ENCODE assay signal across 31 cellular contexts in genomic region chr10:96648297-96648696, GRCh38.
DNase-seq lines count a peak whose midpoint lies in the region; ATAC-seq, FAIRE-seq and TF ChIP-seq lines count a peak whose summit lies in the region.
"Had no signal": no experiment of that assay in that cellular context is flagged by ENCODE, and none has a peak within 500 bp of the region (broad histone marks: within the 10 kb centered on the region; RNA-seq: fewer than 3 reads in every experiment).

No MANE protein-coding gene starts in this region.

- no peak overlapping the region for H2BK5ac ChIP-seq in neuronal stem cell (ENCODE audit: low read length)

- H4K8ac ChIP-seq in neuronal stem cell (ENCODE audit: low read depth, low read length), result no peak overlapping the region

- no peak for TF ChIP-seq POLR2A in GM12892 (IDR thresholded peaks at IDR 0.05; ENCODE audit: low read depth, low read length)

- no peak overlapping the region for H3K4me3 Mint-ChIP-seq in CD14-positive monocyte
- no peak overlapping the region for H3K4me3 Mint-ChIP-seq in effector memory CD8-positive, alpha-beta T cell
- no peak overlapping the region for H3K4me3 Mint-ChIP-seq in T-cell
- H3K4me3 Mint-ChIP-seq: activated CD4-positive, alpha-beta T cell treated with anti-CD3 and anti-CD28 coated beads, Interleukin-2, amount 10 ng/mL, durations not matched to agents 7 days and 5 days; brain; CD4-positive, CD25-positive, alpha-beta regulatory T cell; neural progenitor cell had no signal

- no CpG with 5 or more reads among the region's 6 CpGs for WGBS in neuronal stem cell (ENCODE audit: extremely low coverage in 2 of 2, insufficient read length in 2 of 2, insufficient replicate concordance in 1 of 2), 2 donors

- peak overlapping the region; percentile 67 for H2AK5ac ChIP-seq in neuronal stem cell (ENCODE audit: low read depth, low read length)

- peaks cover 80 to 92% of the 10 kb centered on the region in 2 donors for H3K36me3 Mint-ChIP-seq in CD14-positive monocyte
- H3K36me3 Mint-ChIP-seq in effector memory CD8-positive, alpha-beta T cell (ENCODE audit: insufficient read depth), result peaks cover 47% of the 10 kb centered on the region
- no peaks in the 10 kb centered on the region for H3K36me3 Mint-ChIP-seq in T-cell
- H3K36me3 Mint-ChIP-seq: brain; CD4-positive, CD25-positive, alpha-beta regulatory T cell; neural progenitor cell had no signal

- peak; percentile 74 for FAIRE-seq in GM12892 (lab: Jason Lieb, UNC)
- FAIRE-seq: D721Med, K562 had no signal

- no peak overlapping the region for H3K4me2 ChIP-seq in neuronal stem cell (ENCODE audit: insufficient read depth, low read length, poor library complexity, severe bottlenecking)
- H3K4me2 ChIP-seq: neural progenitor cell had no signal

- H3K18ac ChIP-seq in neuronal stem cell (ENCODE audit: low read length), result peak overlapping the region; percentile 62

- no peak for TF ChIP-seq CTCF in CD14-positive monocyte (IDR thresholded peaks at IDR 0.05)

- no peak overlapping the region for H3K14ac ChIP-seq in neuronal stem cell (ENCODE audit: low read length)

- H2BK12ac ChIP-seq in neuronal stem cell (ENCODE audit: low read length), result no peak overlapping the region

- ATAC-seq in effector memory CD8-positive, alpha-beta T cell (replicated peaks), result no peak
- ATAC-seq in GM21529 (IDR thresholded peaks at IDR 0.05; ENCODE audit: unreplicated experiment) (no peak), T-cell (replicated peaks in 1 of 4) (no peak)
- ATAC-seq: heart left ventricle, K562, sciatic nerve had no signal

- H3K9me3 ChIP-seq in neuronal stem cell (replicated peaks in 1 of 2; ENCODE audit: control insufficient read depth in 2 of 2, insufficient read depth in 1 of 2, low read depth in 1 of 2, low read length in 2 of 2), result no peaks in the 10 kb centered on the region
- H3K9me3 ChIP-seq: heart left ventricle, thoracic aorta, vagina had no signal

- no peak overlapping the region for H4K91ac ChIP-seq in neuronal stem cell (ENCODE audit: low read depth, low read length, poor library complexity)

- DNase-seq in CD14-positive monocyte (ENCODE audit: low spot score), result peak; percentile 58
- DNase-seq in GM12892 (ENCODE audit: insufficient read length), result no peak
- no peak for DNase-seq in effector memory CD8-positive, alpha-beta T cell
- no peak for DNase-seq in neuronal stem cell (ENCODE audit: low spot score)
- DNase-seq in T-cell, result no peak
- no peak for DNase-seq in iPS-NIHi7 (ENCODE audit: extremely low spot score)
- no peak for DNase-seq in activated CD4-positive, alpha-beta T cell treated with anti-CD3 and anti-CD28 coated beads, Interleukin-2, amount 50 U/mL, for 4 hours
- DNase-seq: activated CD4-positive, alpha-beta T cell treated with anti-CD3 and anti-CD28 coated beads, Interleukin-2, amount 10 ng/mL, durations not matched to agents 7 days and 5 days; CD4-positive, CD25-positive, alpha-beta regulatory T cell; effector memory CD4-positive, alpha-beta T cell; EL; erythroblast; heart left ventricle; mammary epithelial cell; NCI-H1105; NCI-H1930; NCI-H526; NK-92 treated with Interleukin-12 subunit alpha and Interleukin-12 subunit beta, amount 100 ng/mL, for 24 hours; Right ventricle myocardium superior; stimulated activated CD4-positive, alpha-beta T cell treated with anti-CD3 and anti-CD28 coated beads, Interleukin-4, amount 100 ng/mL, for 4 hours; stimulated activated naive CD4-positive, alpha-beta T cell treated with Interleukin-2 at 50 U/mL for 16 hours; T1000 had no signal

- H3K9ac ChIP-seq in neuronal stem cell (ENCODE audit: low read depth, low read length, poor library complexity), result peak overlapping the region; percentile 73
- H3K9ac ChIP-seq: neural progenitor cell had no signal

- no peaks in the 10 kb centered on the region for H3K9me3 Mint-ChIP-seq in CD14-positive monocyte
- H3K9me3 Mint-ChIP-seq in effector memory CD8-positive, alpha-beta T cell, result no peaks in the 10 kb centered on the region
- H3K9me3 Mint-ChIP-seq in T-cell, result no peaks in the 10 kb centered on the region
- H3K9me3 Mint-ChIP-seq: activated CD4-positive, alpha-beta T cell treated with anti-CD3 and anti-CD28 coated beads, Interleukin-2, amount 10 ng/mL, durations not matched to agents 7 days and 5 days; brain; CD4-positive, CD25-positive, alpha-beta regulatory T cell; neural progenitor cell had no signal

- H2BK120ac ChIP-seq in neuronal stem cell (ENCODE audit: low read depth, low read length), result no peak overlapping the region

- H3K4me3 ChIP-seq in neuronal stem cell (ENCODE audit: low read length in 2 of 2), result peak overlapping the region in 1 of 2 donors; percentile 59
- H3K4me3 ChIP-seq: heart left ventricle, K562, neural progenitor cell, thoracic aorta, vagina had no signal

- H3K27ac Mint-ChIP-seq in CD14-positive monocyte (peak overlapping the region; percentile 97 to 99 (median 98)), T-cell (no peak overlapping the region)
- H3K27ac Mint-ChIP-seq in effector memory CD8-positive, alpha-beta T cell, result peak overlapping the region; percentile 13 to 95
- H3K27ac Mint-ChIP-seq: activated CD4-positive, alpha-beta T cell treated with anti-CD3 and anti-CD28 coated beads, Interleukin-2, amount 10 ng/mL, durations not matched to agents 7 days and 5 days; brain; neural progenitor cell; progenitor cell of endocrine pancreas had no signal

- intact Hi-C loops in CD14-positive monocyte (cut with micrococcal nuclease), result loop anchor here in 1 of 2 donors (5.0 to 10.0 kb wide), 2 partner anchors 69 to 97 kb away; no protein-coding TSS in a partner anchor

- H2AFZ ChIP-seq in neuronal stem cell (ENCODE audit: low read length), result no peak overlapping the region
- H2AFZ ChIP-seq: neural progenitor cell had no signal

- H3K4me1 ChIP-seq in neuronal stem cell (ENCODE audit: control insufficient read depth in 2 of 2, insufficient read depth in 1 of 2, low read depth in 1 of 2, low read length in 2 of 2), result no peaks in the 10 kb centered on the region
- H3K4me1 ChIP-seq: vagina had no signal

- H3K4me1 Mint-ChIP-seq in CD14-positive monocyte (peaks cover 77% of the 10 kb centered on the region), T-cell (peaks cover 22 to 43% (median 30%) of the 10 kb centered on the region in 3 donors)
- H3K4me1 Mint-ChIP-seq in effector memory CD8-positive, alpha-beta T cell (ENCODE audit: low read depth in 2 of 2), result peaks cover 43 to 44% of the 10 kb centered on the region in 2 donors
- H3K4me1 Mint-ChIP-seq: brain, neural progenitor cell had no signal

- no peak overlapping the region for H3K4ac ChIP-seq in neuronal stem cell (ENCODE audit: low read length)

- H3K23ac ChIP-seq in neuronal stem cell (ENCODE audit: low read depth, low read length, poor library complexity), result peak overlapping the region; percentile 77

- CTCF ChIA-PET in T-cell (lab: Charles Lee), result no interaction called here

- H3K27me3 Mint-ChIP-seq in CD14-positive monocyte (ENCODE audit: low read depth in 3 of 3) (peaks cover 0 to 3% (median 0%) of the 10 kb centered on the region in 3 donors), T-cell (no peaks in the 10 kb centered on the region)
- no peaks in the 10 kb centered on the region for H3K27me3 Mint-ChIP-seq in effector memory CD8-positive, alpha-beta T cell
- H3K27me3 Mint-ChIP-seq: activated CD4-positive, alpha-beta T cell treated with anti-CD3 and anti-CD28 coated beads, Interleukin-2, amount 10 ng/mL, durations not matched to agents 7 days and 5 days; CD4-positive, CD25-positive, alpha-beta regulatory T cell; progenitor cell of endocrine pancreas had no signal

- no peak overlapping the region for H3K27ac ChIP-seq in neuronal stem cell (replicated peaks; ENCODE audit: low read length)
- H3K27ac ChIP-seq: neural progenitor cell, thoracic aorta, vagina had no signal

- H2BK15ac ChIP-seq in neuronal stem cell (ENCODE audit: low read length), result no peak overlapping the region

- POLR2A ChIA-PET in T-cell (lab: Charles Lee), result no interaction called here

- peaks cover 0 to 19% (median 0%) of the 10 kb centered on the region in 3 experiments for H3K27me3 ChIP-seq in neuronal stem cell (ENCODE audit: control insufficient read depth in 3 of 3, insufficient read depth in 3 of 3, low read depth in 1 of 3, low read length in 3 of 3)
- H3K27me3 ChIP-seq: neural progenitor cell, vagina had no signal

- H3K36me3 ChIP-seq in neuronal stem cell (replicated peaks in 1 of 2; ENCODE audit: control insufficient read depth in 2 of 2, insufficient read depth in 2 of 2, low read length in 2 of 2), result no peaks in the 10 kb centered on the region
- H3K36me3 ChIP-seq: neural progenitor cell, thoracic aorta, vagina had no signal

- no peaks in the 10 kb centered on the region for H3K79me1 ChIP-seq in neuronal stem cell (ENCODE audit: low read depth, low read length)

Comparison
In these comparisons a context has a peak if more than half of its experiments do, and no peak if none do; other contexts are left out.
1. H3K27ac Mint-ChIP-seq: peak in CD14-positive monocyte (7 of 7) and effector memory CD8-positive, alpha-beta T cell (2 of 2); none in T-cell (0 of 2).